1 cellular context compared by ENCODE assay signal in genomic region chr12:57213763-57214397, GRCh38.
TF ChIP-seq lines count a peak whose summit lies in the region.

No MANE protein-coding gene starts in this region.

TF ChIP-seq in K562, 482 proteins besides CTCF, POLR2A, EP300 and RAD21 (continued from another document):
- TF ChIP-seq, protein P1, sequence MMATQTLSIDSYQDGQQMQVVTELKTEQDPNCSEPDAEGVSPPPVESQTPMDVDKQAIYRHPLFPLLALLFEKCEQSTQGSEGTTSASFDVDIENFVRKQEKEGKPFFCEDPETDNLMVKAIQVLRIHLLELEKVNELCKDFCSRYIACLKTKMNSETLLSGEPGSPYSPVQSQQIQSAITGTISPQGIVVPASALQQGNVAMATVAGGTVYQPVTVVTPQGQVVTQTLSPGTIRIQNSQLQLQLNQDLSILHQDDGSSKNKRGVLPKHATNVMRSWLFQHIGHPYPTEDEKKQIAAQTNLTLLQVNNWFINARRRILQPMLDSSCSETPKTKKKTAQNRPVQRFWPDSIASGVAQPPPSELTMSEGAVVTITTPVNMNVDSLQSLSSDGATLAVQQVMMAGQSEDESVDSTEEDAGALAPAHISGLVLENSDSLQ (IDR thresholded peaks at IDR 0.05): peak; percentile 51
- TF ChIP-seq KAT2B (IDR thresholded peaks at IDR 0.05; ENCODE audit: low read depth, low read length) (no peak), LCOR (CRISPR knock-in tag; IDR thresholded peaks at IDR 0.05) (no peak), RREB1 (CRISPR knock-in tag; IDR thresholded peaks at IDR 0.05) (no peak), SMAD2 (IDR thresholded peaks at IDR 0.05; ENCODE audit: low read depth, low read length) (no peak), TSHZ1 (CRISPR knock-in tag; IDR thresholded peaks at IDR 0.05) (no peak), ELF1 (tag; IDR thresholded peaks at IDR 0.05) (peak; percentile 77), NEUROD1 (IDR thresholded peaks at IDR 0.05; ENCODE audit: borderline replicate concordance, low read depth, low read length, partially characterized antibody) (no peak), MBD2 (IDR thresholded peaks at IDR 0.05; ENCODE audit: borderline replicate concordance, low read depth) (no peak), ASH1L (IDR thresholded peaks at IDR 0.05; ENCODE audit: borderline replicate concordance, low read depth, partially characterized antibody) (no peak)
- TF ChIP-seq, protein P2, sequence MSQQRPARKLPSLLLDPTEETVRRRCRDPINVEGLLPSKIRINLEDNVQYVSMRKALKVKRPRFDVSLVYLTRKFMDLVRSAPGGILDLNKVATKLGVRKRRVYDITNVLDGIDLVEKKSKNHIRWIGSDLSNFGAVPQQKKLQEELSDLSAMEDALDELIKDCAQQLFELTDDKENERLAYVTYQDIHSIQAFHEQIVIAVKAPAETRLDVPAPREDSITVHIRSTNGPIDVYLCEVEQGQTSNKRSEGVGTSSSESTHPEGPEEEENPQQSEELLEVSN (IDR thresholded peaks at IDR 0.05; ENCODE audit: borderline replicate concordance in 1 of 2, extremely low read depth in 1 of 2, insufficient read depth in 1 of 2, insufficient read length in 1 of 2, low read depth in 1 of 2, low read length in 1 of 2, poor library complexity in 1 of 2, severe bottlenecking in 1 of 2): no peak
TF ChIP-seq in K562: peak in this region for 3.
